In genomic region chr15:74176262-74177208, GRCh38 we compare ENCODE assay signal across 12 cellular contexts. TPM values are rescaled to one million over a fixed set of nuclear protein-coding genes. Genes with fewer than 3 reads are reported as not detected.
A peak's percentile ranks its signal among the peaks of the same experiment; 100 is the strongest.
DNase-seq lines count a peak whose midpoint lies in the region; ATAC-seq and TF ChIP-seq lines count a peak whose summit lies in the region.
"Had no signal": no experiment of that assay in that cellular context is flagged by ENCODE, and none has a peak within 500 bp of the region (broad histone marks: within the 10 kb centered on the region; RNA-seq: fewer than 3 reads in every experiment).

No MANE protein-coding gene starts in this region.

- no peak overlapping the region for H3K4ac ChIP-seq in mesenchymal stem cell (ENCODE audit: low read depth in 1 of 2, low read length in 2 of 2)

- H3K4me3 ChIP-seq in right cardiac atrium (ENCODE audit: low read length) (no peak overlapping the region), mesenchymal stem cell (ENCODE audit: insufficient read depth in 1 of 2, low read depth in 1 of 2, low read length in 2 of 2) (peak overlapping the region in 1 of 2 experiments; percentile 84), vagina (peak overlapping the region; percentile 43 to 56)
- H3K4me3 ChIP-seq: esophagus squamous epithelium, prostate gland had no signal

- H3K27ac Mint-ChIP-seq in activated T-cell treated with anti-CD3 and anti-CD28 coated beads, Interleukin-2, amount 50 U/mL, for 24 hours = no peak overlapping the region

- no peak overlapping the region for H2BK15ac ChIP-seq in mesenchymal stem cell (ENCODE audit: low read depth, poor library complexity, severe bottlenecking)

- no peaks in the 10 kb centered on the region for H3K79me1 ChIP-seq in mesenchymal stem cell (replicated peaks; ENCODE audit: low read length, poor library complexity, severe bottlenecking)

- no peak overlapping the region for H2BK120ac ChIP-seq in mesenchymal stem cell (ENCODE audit: low read depth, low read length)

- H3K4me3 Mint-ChIP-seq in activated T-cell treated with anti-CD3 and anti-CD28 coated beads, Interleukin-2, amount 50 U/mL, for 24 hours = no peak overlapping the region

- no peak for TF ChIP-seq POLR2A in vagina (IDR thresholded peaks at IDR 0.05)

- H3K4me2 ChIP-seq in mesenchymal stem cell (ENCODE audit: low read length, poor library complexity, severe bottlenecking) = no peak overlapping the region

- no peaks in the 10 kb centered on the region for H3K9me3 Mint-ChIP-seq in activated T-cell treated with anti-CD3 and anti-CD28 coated beads, Interleukin-2, amount 50 U/mL, for 24 hours

- no peaks in the 10 kb centered on the region for H3K27me3 Mint-ChIP-seq in activated T-cell treated with anti-CD3 and anti-CD28 coated beads, Interleukin-2, amount 50 U/mL, for 24 hours

- ATAC-seq in left ventricle myocardium superior (no peak), right cardiac atrium (no peak), HG03175 (IDR thresholded peaks at IDR 0.05; ENCODE audit: unreplicated experiment) (no peak)

- peaks cover 14% of the 10 kb centered on the region in 2 experiments for H3K36me3 ChIP-seq in mesenchymal stem cell (ENCODE audit: control insufficient read depth in 1 of 2, insufficient read depth in 2 of 2, low read depth in 1 of 2, low read length in 2 of 2)
- no peaks in the 10 kb centered on the region for H3K36me3 ChIP-seq in vagina
- H3K36me3 ChIP-seq: esophagus squamous epithelium, prostate gland had no signal

- H3K4me1 Mint-ChIP-seq in activated T-cell treated with anti-CD3 and anti-CD28 coated beads, Interleukin-2, amount 50 U/mL, for 24 hours (ENCODE audit: low read depth) = no peaks in the 10 kb centered on the region

- intact Hi-C loops in left ventricle myocardium superior (cut with micrococcal nuclease) = no loop called here
- intact Hi-C loops in right cardiac atrium (cut with DNase I) = no loop called here
- intact Hi-C loops in vagina (cut with DNase I) = no loop called here

- H2BK5ac ChIP-seq in mesenchymal stem cell (ENCODE audit: low read depth, low read length, poor library complexity, severe bottlenecking) = no peak overlapping the region

- no peak overlapping the region for H3K18ac ChIP-seq in mesenchymal stem cell (ENCODE audit: low read depth in 1 of 2, low read length in 2 of 2)

- H3K27me3 ChIP-seq in right cardiac atrium (ENCODE audit: control insufficient read depth, insufficient read depth) (no peaks in the 10 kb centered on the region), mesenchymal stem cell (ENCODE audit: control insufficient read depth in 1 of 2, insufficient read depth in 1 of 2, low read length in 2 of 2) (no peaks in the 10 kb centered on the region), vagina (no peaks in the 10 kb centered on the region)

- no peak overlapping the region for H2AFZ ChIP-seq in mesenchymal stem cell (ENCODE audit: low read depth, low read length)

- H4K91ac ChIP-seq in mesenchymal stem cell (ENCODE audit: low read length) = no peak overlapping the region

- peak overlapping the region in 1 of 2 experiments; percentile 6 for H3K14ac ChIP-seq in mesenchymal stem cell (ENCODE audit: low read length in 2 of 2)

- no peaks in the 10 kb centered on the region for H3K9me3 ChIP-seq in right cardiac atrium (ENCODE audit: control insufficient read depth, low read length)
- H3K9me3 ChIP-seq in mesenchymal stem cell (ENCODE audit: control insufficient read depth, low read length) = no peaks in the 10 kb centered on the region
- H3K9me3 ChIP-seq in vagina = no peaks in the 10 kb centered on the region
- H3K9me3 ChIP-seq: esophagus squamous epithelium, prostate gland had no signal

- DNase-seq in left ventricle myocardium superior = peak; percentile 20
- DNase-seq in right cardiac atrium = no peak
- DNase-seq in mesenchymal stem cell = no peak
- DNase-seq in vagina (ENCODE audit: extremely low spot score in 2 of 2) = peak in 1 of 2 donors; percentile 84
- DNase-seq in activated T-cell treated with anti-CD3 and anti-CD28 coated beads, Interleukin-2, amount 50 U/mL, for 24 hours = no peak
- DNase-seq: activated T-cell treated with anti-CD3 and anti-CD28 coated beads for 4 hours, esophagus squamous epithelium, NCI-H2107, trophoblast cell had no signal

- no peak overlapping the region for H3K23ac ChIP-seq in mesenchymal stem cell (ENCODE audit: low read length in 2 of 2)

- peak overlapping the region; percentile 29 for H2AK5ac ChIP-seq in mesenchymal stem cell (ENCODE audit: low read length, severe bottlenecking)

- H3K4me1 ChIP-seq in right cardiac atrium (ENCODE audit: control insufficient read depth, insufficient read depth, low read length) (peaks cover 27% of the 10 kb centered on the region), mesenchymal stem cell (ENCODE audit: control insufficient read depth, insufficient read depth, low read depth, low read length) (peaks cover 78% of the 10 kb centered on the region), vagina (peaks cover 85% of the 10 kb centered on the region)
- H3K4me1 ChIP-seq: prostate gland had no signal

- no peaks in the 10 kb centered on the region for H3K36me3 Mint-ChIP-seq in activated T-cell treated with anti-CD3 and anti-CD28 coated beads, Interleukin-2, amount 50 U/mL, for 24 hours (ENCODE audit: low read depth)

- no peak overlapping the region for H3K27ac ChIP-seq in right cardiac atrium (ENCODE audit: low read length)
- peak overlapping the region; percentile 5 for H3K27ac ChIP-seq in mesenchymal stem cell (ENCODE audit: low read length, poor library complexity, severe bottlenecking)
- H3K27ac ChIP-seq in vagina = peak overlapping the region; percentile 89
- H3K27ac ChIP-seq: prostate gland had no signal

- peak overlapping the region; percentile 23 for H3K9ac ChIP-seq in mesenchymal stem cell (ENCODE audit: low read length)

- H2BK12ac ChIP-seq in mesenchymal stem cell (ENCODE audit: low read length in 2 of 2) = no peak overlapping the region

- TF ChIP-seq CTCF in vagina (IDR thresholded peaks at IDR 0.05) = no peak

- 70% methylated on average over 10 of the region's 10 CpGs for WGBS in right cardiac atrium
- 64% methylated on average over 10 of the region's 10 CpGs for WGBS in mesenchymal stem cell

- H4K8ac ChIP-seq in mesenchymal stem cell (ENCODE audit: low read length) = no peak overlapping the region

RNA-seq across cellular contexts. Expression of gene ISLR, which starts 3.0 kb away (rescaled TPM):
- total RNA-seq in left ventricle myocardium superior (11.1 TPM), right cardiac atrium (10 to 100 TPM; 21.6 to 33.5 (median 24.7) TPM), vagina (208 TPM)
- polyA plus RNA-seq in right cardiac atrium = 29.5 TPM
- 4.7 TPM for polyA plus RNA-seq in mesenchymal stem cell (2013, experiment 1 of 2)
- polyA plus RNA-seq in mesenchymal stem cell (2013, experiment 2 of 2) = 3.5 TPM

RNA-seq across cellular contexts. Expression of gene STRA6, which starts 26.1 kb away (rescaled TPM):
- total RNA-seq in left ventricle myocardium superior (not detected), right cardiac atrium (under 1 TPM; 0.20 to 0.58 (median 0.37) TPM), vagina (0.98 TPM)
- polyA plus RNA-seq in right cardiac atrium = 0.25 TPM
- polyA plus RNA-seq in mesenchymal stem cell (2013, experiment 1 of 2) = 13.9 TPM
- polyA plus RNA-seq in mesenchymal stem cell (2013, experiment 2 of 2) = 12.6 TPM

RNA-seq across cellular contexts. Expression of gene ISLR2, which starts 46.1 kb away (rescaled TPM):
- 2.2 TPM for total RNA-seq in left ventricle myocardium superior
- total RNA-seq in right cardiac atrium = 1 to 10 TPM in 2 of 4 donors, under 1 TPM in 2; 0.71 to 2.8 (median 1.7) TPM
- 2.1 TPM for polyA plus RNA-seq in right cardiac atrium
- not detected for polyA plus RNA-seq in mesenchymal stem cell (2013, experiment 1 of 2)
- polyA plus RNA-seq in mesenchymal stem cell (2013, experiment 2 of 2) = not detected
- 3.4 TPM for total RNA-seq in vagina
- total RNA-seq: bronchial epithelial cell had no signal

RNA-seq across cellular contexts. Expression of gene CCDC33, which starts 59.6 kb away (rescaled TPM):
- total RNA-seq in left ventricle myocardium superior (not detected), right cardiac atrium (not detected), vagina (not detected)
- polyA plus RNA-seq in right cardiac atrium = 0.07 TPM
- 0.29 TPM for polyA plus RNA-seq in mesenchymal stem cell (2013, experiment 1 of 2)
- 0.40 TPM for polyA plus RNA-seq in mesenchymal stem cell (2013, experiment 2 of 2)
- total RNA-seq: bronchial epithelial cell, esophagus squamous epithelium had no signal
